Comparison of ENCODE assay signal across 9 cellular contexts in genomic region chr3:179449621-179450020, GRCh38. TPM values are rescaled to one million over a fixed set of nuclear protein-coding genes. Genes with fewer than 3 reads are reported as not detected.
A peak's percentile ranks its signal among the peaks of the same experiment; 100 is the strongest.
DNase-seq lines count a peak whose midpoint lies in the region; ATAC-seq and TF ChIP-seq lines count a peak whose summit lies in the region.
"Had no signal": no experiment of that assay in that cellular context is flagged by ENCODE, and none has a peak within 500 bp of the region (broad histone marks: within the 10 kb centered on the region; RNA-seq: fewer than 3 reads in every experiment).

No MANE protein-coding gene starts in this region.

- no peaks in the 10 kb centered on the region for H3K9me3 Mint-ChIP-seq in activated T-cell treated with anti-CD3 and anti-CD28 coated beads, Interleukin-2, amount 50 U/mL, for 72 hours
- H3K9me3 Mint-ChIP-seq in activated T-cell treated with anti-CD3 and anti-CD28 coated beads, Interleukin-2, amount 50 U/mL, for 4 hours = no peaks in the 10 kb centered on the region

- peak overlapping the region; percentile 6 to 84 for H3K4me3 Mint-ChIP-seq in activated T-cell treated with anti-CD3 and anti-CD28 coated beads, Interleukin-2, amount 50 U/mL, for 72 hours
- no peak overlapping the region for H3K4me3 Mint-ChIP-seq in activated T-cell treated with anti-CD3 and anti-CD28 coated beads, Interleukin-2, amount 50 U/mL, for 4 hours

- H3K27me3 ChIP-seq in lower lobe of right lung (ENCODE audit: low read depth) (no peaks in the 10 kb centered on the region), tibial nerve (no peaks in the 10 kb centered on the region)

- H3K27ac Mint-ChIP-seq in activated T-cell treated with anti-CD3 and anti-CD28 coated beads, Interleukin-2, amount 50 U/mL, for 72 hours = no peak overlapping the region

- peak overlapping the region; percentile 95 for H3K27ac ChIP-seq in lower lobe of right lung
- H3K27ac ChIP-seq in tibial nerve = peak overlapping the region in 3 of 4 donors; percentile 84 to 99 (median 96)

- no peaks in the 10 kb centered on the region for H3K9me3 ChIP-seq in lower lobe of right lung
- no peaks in the 10 kb centered on the region for H3K9me3 ChIP-seq in tibial nerve

- no peak for TF ChIP-seq CTCF in astrocyte of the cerebellum (IDR thresholded peaks at IDR 0.05; ENCODE audit: low read depth, low read length, missing control alignments)
- no peak for TF ChIP-seq CTCF in lower lobe of right lung (IDR thresholded peaks at IDR 0.05)
- no peak for TF ChIP-seq CTCF in tibial nerve (IDR thresholded peaks at IDR 0.05)

- peaks cover 0 to 2% of the 10 kb centered on the region in 2 donors for H3K36me3 Mint-ChIP-seq in activated T-cell treated with anti-CD3 and anti-CD28 coated beads, Interleukin-2, amount 50 U/mL, for 72 hours (ENCODE audit: insufficient read depth in 2 of 2)
- no peaks in the 10 kb centered on the region for H3K36me3 Mint-ChIP-seq in activated T-cell treated with anti-CD3 and anti-CD28 coated beads, Interleukin-2, amount 50 U/mL, for 4 hours (ENCODE audit: insufficient read depth)

- H3K36me3 ChIP-seq in lower lobe of right lung (no peaks in the 10 kb centered on the region), tibial nerve (no peaks in the 10 kb centered on the region)

- H3K4me1 ChIP-seq in lower lobe of right lung = peaks cover 44% of the 10 kb centered on the region
- peaks cover 0 to 62% (median 7%) of the 10 kb centered on the region in 4 donors for H3K4me1 ChIP-seq in tibial nerve

- intact Hi-C loops in lower lobe of right lung (cut with DNase I) = loop anchor here (10.0 kb wide), 1 partner anchor 105 kb away; no protein-coding TSS in a partner anchor

- H3K27me3 Mint-ChIP-seq in activated T-cell treated with anti-CD3 and anti-CD28 coated beads, Interleukin-2, amount 50 U/mL, for 72 hours (ENCODE audit: low read depth) = peaks cover 67% of the 10 kb centered on the region
- peaks cover 69% of the 10 kb centered on the region for H3K27me3 Mint-ChIP-seq in activated T-cell treated with anti-CD3 and anti-CD28 coated beads, Interleukin-2, amount 50 U/mL, for 4 hours (ENCODE audit: low read depth)

- H3K4me3 ChIP-seq in astrocyte of the cerebellum (ENCODE audit: low read depth, low read length) (peak overlapping the region; percentile 89), lower lobe of right lung (peak overlapping the region; percentile 78), tibial nerve (peak overlapping the region; percentile 62 to 95 (median 83))

- DNase-seq in activated T-cell treated with anti-CD3 and anti-CD28 coated beads, Interleukin-2, amount 50 U/mL, for 72 hours = no peak
- DNase-seq in activated T-cell treated with anti-CD3 and anti-CD28 coated beads, Interleukin-2, amount 50 U/mL, for 4 hours = no peak
- DNase-seq in astrocyte of the cerebellum (ENCODE audit: low read depth) = no peak
- no peak for DNase-seq in lower lobe of right lung
- no peak for DNase-seq in tibial nerve (ENCODE audit: low spot score in 2 of 2)
- no peak for DNase-seq in activated T-cell treated with anti-CD3 and anti-CD28 coated beads for 4 hours
- no peak for DNase-seq in iPS-NIHi7 (ENCODE audit: extremely low spot score)
- DNase-seq: C1 segment of cervical spinal cord had no signal

- no peak for ATAC-seq in activated T-cell treated with anti-CD3 and anti-CD28 coated beads, Interleukin-2, amount 50 U/mL, for 72 hours (replicated peaks in 1 of 2)
- ATAC-seq in activated T-cell treated with anti-CD3 and anti-CD28 coated beads, Interleukin-2, amount 50 U/mL, for 4 hours = no peak
- ATAC-seq in lower lobe of right lung = no peak
- no peak for ATAC-seq in GM21825 (IDR thresholded peaks at IDR 0.05; ENCODE audit: unreplicated experiment)

- peaks cover 29% of the 10 kb centered on the region for H3K4me1 Mint-ChIP-seq in activated T-cell treated with anti-CD3 and anti-CD28 coated beads, Interleukin-2, amount 50 U/mL, for 72 hours (ENCODE audit: low read depth)
- peaks cover 19% of the 10 kb centered on the region for H3K4me1 Mint-ChIP-seq in activated T-cell treated with anti-CD3 and anti-CD28 coated beads, Interleukin-2, amount 50 U/mL, for 4 hours (ENCODE audit: low read depth)

- WGBS in tibial nerve, 2 donors = 30 to 32% methylated on average over 2 of the region's 2 CpGs

- in situ Hi-C loops in astrocyte of the cerebellum (cut with HindIII; ENCODE audit: low sequenced_read_pairs) = no loop called here

- no peak for TF ChIP-seq POLR2A in tibial nerve (IDR thresholded peaks at IDR 0.05)

- TF ChIP-seq EP300 in tibial nerve (IDR thresholded peaks at IDR 0.05) = no peak

RNA-seq across cellular contexts. Expression of gene GNB4, which starts 1.6 kb away (rescaled TPM):
- under 1 TPM; 0.39 to 0.60 TPM for total RNA-seq in activated T-cell treated with anti-CD3 and anti-CD28 coated beads, Interleukin-2, amount 50 U/mL, for 72 hours
- 1 to 10 TPM in 1 of 3 donors, under 1 TPM in 2; 0.58 to 1.1 (median 0.63) TPM for total RNA-seq in activated T-cell treated with anti-CD3 and anti-CD28 coated beads, Interleukin-2, amount 50 U/mL, for 4 hours
- total RNA-seq in lower lobe of right lung (60.5 TPM), tibial nerve (10 to 100 TPM; 32.2 to 47.9 (median 36.3) TPM)

Comparison
In these comparisons a context has a peak if more than half of its experiments do, and no peak if none do; other contexts are left out.
1. RNA of gene GNB4, which starts 1.6 kb away (total RNA-seq): 60.5 TPM in lower lobe of right lung (single experiment) and 32.2 to 47.9 TPM in tibial nerve; 0.58 to 1.1 TPM in activated T-cell treated with anti-CD3 and anti-CD28 coated beads, Interleukin-2, amount 50 U/mL, for 4 hours and 0.39 to 0.60 TPM in activated T-cell treated with anti-CD3 and anti-CD28 coated beads, Interleukin-2, amount 50 U/mL, for 72 hours; every median in the first group is over 10 times any median in the second.
2. Peak in every context shown above with its lines, with median percentiles within 50 percentile points of each other: H3K4me3 ChIP-seq.